Comparison of ENCODE assay signal across 15 cellular contexts in the genomic region with DNA sequence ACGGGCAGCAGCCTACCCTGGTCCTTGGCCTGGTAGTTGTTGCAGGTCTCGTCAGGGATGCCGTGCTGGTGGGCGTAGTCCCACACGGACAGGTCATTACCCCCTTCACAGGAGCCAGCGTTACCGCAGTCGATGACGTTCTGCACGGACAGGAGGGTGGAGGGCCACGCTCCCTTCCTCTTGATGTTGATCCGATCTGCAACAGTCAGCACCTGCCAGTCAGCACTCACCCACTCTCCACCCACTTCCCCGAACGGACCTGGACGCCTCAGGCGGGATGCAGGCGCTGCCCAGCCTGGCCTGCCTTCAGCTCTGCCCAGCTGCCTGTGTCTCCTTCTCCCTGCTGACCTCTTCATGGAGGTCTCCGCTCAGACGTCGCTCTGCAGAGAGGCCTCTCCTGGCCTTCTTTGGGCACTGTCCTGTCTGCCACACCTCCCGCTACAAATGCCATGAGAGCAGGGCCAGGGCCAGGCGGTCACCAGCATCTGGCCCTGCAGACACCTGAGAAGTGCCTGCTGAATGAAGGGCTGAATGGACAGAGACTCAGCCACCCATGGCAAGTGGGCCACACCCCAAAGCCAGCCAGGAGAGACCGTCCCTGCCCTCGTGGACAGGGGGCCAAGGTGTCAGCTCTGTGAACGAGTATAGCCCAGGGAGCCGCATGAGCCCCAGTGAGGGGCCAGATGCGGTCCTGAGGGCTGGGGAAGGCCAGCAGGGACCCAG. TPM values are rescaled to one million over a fixed set of nuclear protein-coding genes. Genes with fewer than 3 reads are reported as not detected.
"Had no signal": no experiment of that assay in that cellular context is flagged by ENCODE, and none has a peak within 500 bp of the region (broad histone marks: within the 10 kb centered on the region; RNA-seq: fewer than 3 reads in every experiment).

No MANE protein-coding gene starts in this region.

- H3K36me3 Mint-ChIP-seq: natural killer cell had no signal

- H3K9me3 Mint-ChIP-seq: activated CD4-positive, alpha-beta T cell treated with anti-CD3 and anti-CD28 coated beads, Interleukin-2, amount 10 ng/mL, durations not matched to agents 7 days and 5 days; natural killer cell had no signal

- H3K27ac ChIP-seq: dorsolateral prefrontal cortex, gastrocnemius medialis, left ventricle myocardium inferior, transverse colon had no signal

- H3K9me3 ChIP-seq: gastrocnemius medialis, left ventricle myocardium inferior, transverse colon had no signal

- H3K27ac Mint-ChIP-seq: activated CD4-positive, alpha-beta T cell treated with anti-CD3 and anti-CD28 coated beads, Interleukin-2, amount 10 ng/mL, durations not matched to agents 7 days and 5 days had no signal

- H3K4me3 Mint-ChIP-seq: activated CD4-positive, alpha-beta T cell treated with anti-CD3 and anti-CD28 coated beads, Interleukin-2, amount 10 ng/mL, durations not matched to agents 7 days and 5 days; natural killer cell had no signal

- H3K27me3 Mint-ChIP-seq: activated CD4-positive, alpha-beta T cell treated with anti-CD3 and anti-CD28 coated beads, Interleukin-2, amount 10 ng/mL, durations not matched to agents 7 days and 5 days had no signal

- H3K27me3 ChIP-seq: dorsolateral prefrontal cortex, gastrocnemius medialis, transverse colon had no signal

- DNase-seq: activated CD4-positive, alpha-beta T cell treated with anti-CD3 and anti-CD28 coated beads, Interleukin-2, amount 10 ng/mL, durations not matched to agents 7 days and 5 days; activated naive CD4-positive, alpha-beta T cell treated with anti-CD3 and anti-CD28 coated beads, Interleukin-2, amount 50 U/mL, for 16 hours; dorsolateral prefrontal cortex; erythroblast; gastrocnemius medialis; left ventricle myocardium inferior; natural killer cell; stimulated activated CD4-positive, alpha-beta T cell treated with anti-CD3 and anti-CD28 coated beads, Interleukin-2, amount 100 ng/mL, for 48 hours; stimulated activated naive CD8-positive, alpha-beta T cell treated with anti-CD3 and anti-CD28 coated beads, Interleukin-15, Interleukin-2, amounts not matched to agents 100 U/mL and 50 U/mL, for 24 hours; T-helper 9 cell; transverse colon had no signal

- FAIRE-seq: astrocyte, bronchial epithelial cell, islet of Langerhans had no signal

- H3K4me3 ChIP-seq: dorsolateral prefrontal cortex, gastrocnemius medialis, left ventricle myocardium inferior, transverse colon had no signal

- ATAC-seq: gastrocnemius medialis; natural killer cell; stimulated activated naive CD8-positive, alpha-beta T cell treated with anti-CD3 and anti-CD28 coated beads, Interleukin-15, Interleukin-2, amounts not matched to agents 100 U/mL and 50 U/mL, for 24 hours had no signal

RNA-seq across cellular contexts. Expression of a gene that starts 17.6 kb away (rescaled TPM):
- total RNA-seq: activated CD4-positive, alpha-beta T cell treated with anti-CD3 and anti-CD28 coated beads, Interleukin-2, amount 10 ng/mL, durations not matched to agents 7 days and 5 days; activated CD8-positive, alpha-beta memory T cell treated with anti-CD3 and anti-CD28 coated beads for 36 hours; astrocyte; bronchial epithelial cell; transverse colon had no signal
